Comparison of ENCODE assay signal across 2 cellular contexts in the genomic region with DNA sequence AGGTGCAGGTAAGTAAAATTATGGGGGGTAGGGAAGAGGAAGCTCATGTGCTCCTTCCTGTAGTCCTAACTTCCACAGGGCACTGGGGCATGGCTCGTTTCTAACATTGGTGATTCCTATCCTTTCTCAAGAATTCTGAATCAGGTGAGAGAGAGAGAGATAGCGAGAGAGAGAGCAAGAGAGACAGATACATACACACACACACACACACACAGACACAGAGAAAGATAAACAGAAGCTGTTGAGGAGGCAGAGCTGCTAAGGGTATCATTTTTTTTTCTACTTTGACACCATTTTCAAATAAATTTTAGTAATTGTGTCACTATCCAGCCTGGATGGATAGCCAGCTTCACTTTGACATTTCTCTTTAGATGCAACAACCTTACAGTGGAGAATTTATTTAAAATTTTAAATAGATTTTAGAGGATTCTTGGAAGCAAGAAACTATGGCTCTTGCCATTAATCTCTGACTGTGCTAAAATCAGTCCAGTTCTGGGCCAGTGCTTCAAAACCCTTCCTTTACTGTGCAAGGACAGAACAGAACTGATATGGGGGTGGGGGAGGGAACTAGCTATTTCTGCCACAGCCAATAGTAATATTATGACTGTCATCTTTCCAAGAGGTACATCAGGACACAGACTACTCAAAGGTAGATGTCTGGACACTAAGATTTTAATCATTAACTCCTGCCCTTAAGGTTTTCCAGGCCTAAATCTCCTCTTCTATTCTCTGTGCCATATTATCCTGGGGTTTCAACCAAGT.
TF ChIP-seq lines count a peak whose summit lies in the region.

No MANE protein-coding gene starts in this region.

TF ChIP-seq in K562, 482 proteins besides CTCF, POLR2A, EP300 and RAD21:
- TF ChIP-seq EHMT2 (IDR thresholded peaks at IDR 0.05) (no peak), FOXJ2 (tag; IDR thresholded peaks at IDR 0.05) (0 out of 2 replicates have a peak, but pooled peaks have one; percentile 23)

TF ChIP-seq in HepG2, 621 proteins besides CTCF, POLR2A, EP300 and RAD21:
- no peak for TF ChIP-seq TSC22D2 (CRISPR knock-in tag; IDR thresholded peaks at IDR 0.05; ENCODE audit: borderline replicate concordance)
- no peak for TF ChIP-seq ZNF121 (CRISPR knock-in tag; IDR thresholded peaks at IDR 0.05)
- no peak for TF ChIP-seq ZFP1 (CRISPR knock-in tag; IDR thresholded peaks at IDR 0.05)
- TF ChIP-seq ZNF790 (CRISPR knock-in tag; IDR thresholded peaks at IDR 0.05; ENCODE audit: borderline replicate concordance), result no peak
- no peak for TF ChIP-seq ZC3H4 (CRISPR knock-in tag; IDR thresholded peaks at IDR 0.05; ENCODE audit: borderline replicate concordance)
- TF ChIP-seq, protein P1, sequence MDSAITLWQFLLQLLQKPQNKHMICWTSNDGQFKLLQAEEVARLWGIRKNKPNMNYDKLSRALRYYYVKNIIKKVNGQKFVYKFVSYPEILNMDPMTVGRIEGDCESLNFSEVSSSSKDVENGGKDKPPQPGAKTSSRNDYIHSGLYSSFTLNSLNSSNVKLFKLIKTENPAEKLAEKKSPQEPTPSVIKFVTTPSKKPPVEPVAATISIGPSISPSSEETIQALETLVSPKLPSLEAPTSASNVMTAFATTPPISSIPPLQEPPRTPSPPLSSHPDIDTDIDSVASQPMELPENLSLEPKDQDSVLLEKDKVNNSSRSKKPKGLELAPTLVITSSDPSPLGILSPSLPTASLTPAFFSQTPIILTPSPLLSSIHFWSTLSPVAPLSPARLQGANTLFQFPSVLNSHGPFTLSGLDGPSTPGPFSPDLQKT (CRISPR knock-in tag; IDR thresholded peaks at IDR 0.05; ENCODE audit: borderline replicate concordance), result no peak
- TF ChIP-seq, protein P2, sequence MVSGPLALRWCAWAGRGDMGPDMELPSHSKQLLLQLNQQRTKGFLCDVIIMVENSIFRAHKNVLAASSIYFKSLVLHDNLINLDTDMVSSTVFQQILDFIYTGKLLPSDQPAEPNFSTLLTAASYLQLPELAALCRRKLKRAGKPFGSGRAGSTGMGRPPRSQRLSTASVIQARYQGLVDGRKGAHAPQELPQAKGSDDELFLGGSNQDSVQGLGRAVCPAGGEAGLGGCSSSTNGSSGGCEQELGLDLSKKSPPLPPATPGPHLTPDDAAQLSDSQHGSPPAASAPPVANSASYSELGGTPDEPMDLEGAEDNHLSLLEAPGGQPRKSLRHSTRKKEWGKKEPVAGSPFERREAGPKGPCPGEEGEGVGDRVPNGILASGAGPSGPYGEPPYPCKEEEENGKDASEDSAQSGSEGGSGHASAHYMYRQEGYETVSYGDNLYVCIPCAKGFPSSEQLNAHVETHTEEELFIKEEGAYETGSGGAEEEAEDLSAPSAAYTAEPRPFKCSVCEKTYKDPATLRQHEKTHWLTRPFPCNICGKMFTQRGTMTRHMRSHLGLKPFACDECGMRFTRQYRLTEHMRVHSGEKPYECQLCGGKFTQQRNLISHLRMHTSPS (CRISPR knock-in tag; IDR thresholded peaks at IDR 0.05; ENCODE audit: low read depth), result no peak
- TF ChIP-seq, protein P3, sequence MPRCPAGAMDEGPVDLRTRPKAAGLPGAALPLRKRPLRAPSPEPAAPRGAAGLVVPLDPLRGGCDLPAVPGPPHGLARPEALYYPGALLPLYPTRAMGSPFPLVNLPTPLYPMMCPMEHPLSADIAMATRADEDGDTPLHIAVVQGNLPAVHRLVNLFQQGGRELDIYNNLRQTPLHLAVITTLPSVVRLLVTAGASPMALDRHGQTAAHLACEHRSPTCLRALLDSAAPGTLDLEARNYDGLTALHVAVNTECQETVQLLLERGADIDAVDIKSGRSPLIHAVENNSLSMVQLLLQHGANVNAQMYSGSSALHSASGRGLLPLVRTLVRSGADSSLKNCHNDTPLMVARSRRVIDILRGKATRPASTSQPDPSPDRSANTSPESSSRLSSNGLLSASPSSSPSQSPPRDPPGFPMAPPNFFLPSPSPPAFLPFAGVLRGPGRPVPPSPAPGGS (CRISPR knock-in tag; IDR thresholded peaks at IDR 0.05), result no peak
- TF ChIP-seq, protein P4, sequence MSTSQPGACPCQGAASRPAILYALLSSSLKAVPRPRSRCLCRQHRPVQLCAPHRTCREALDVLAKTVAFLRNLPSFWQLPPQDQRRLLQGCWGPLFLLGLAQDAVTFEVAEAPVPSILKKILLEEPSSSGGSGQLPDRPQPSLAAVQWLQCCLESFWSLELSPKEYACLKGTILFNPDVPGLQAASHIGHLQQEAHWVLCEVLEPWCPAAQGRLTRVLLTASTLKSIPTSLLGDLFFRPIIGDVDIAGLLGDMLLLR (CRISPR knock-in tag; IDR thresholded peaks at IDR 0.05), result no peak
- TF ChIP-seq RBM22 (optimal IDR thresholded peaks at IDR 0.05; ENCODE audit: low read length), result no peak
- TF ChIP-seq NFIB (CRISPR knock-in tag; IDR thresholded peaks at IDR 0.05; ENCODE audit: borderline replicate concordance), result no peak
- TF ChIP-seq MATR3 (CRISPR knock-in tag; IDR thresholded peaks at IDR 0.05), result no peak
- TF ChIP-seq ZNF782 (CRISPR knock-in tag; IDR thresholded peaks at IDR 0.05; ENCODE audit: borderline replicate concordance), result no peak
- no peak for TF ChIP-seq ZNF225 (CRISPR knock-in tag; IDR thresholded peaks at IDR 0.05)
- TF ChIP-seq NFE2 (CRISPR knock-in tag; IDR thresholded peaks at IDR 0.05), result no peak
